ENCODE assay signal across 18 cellular contexts in the genomic region with DNA sequence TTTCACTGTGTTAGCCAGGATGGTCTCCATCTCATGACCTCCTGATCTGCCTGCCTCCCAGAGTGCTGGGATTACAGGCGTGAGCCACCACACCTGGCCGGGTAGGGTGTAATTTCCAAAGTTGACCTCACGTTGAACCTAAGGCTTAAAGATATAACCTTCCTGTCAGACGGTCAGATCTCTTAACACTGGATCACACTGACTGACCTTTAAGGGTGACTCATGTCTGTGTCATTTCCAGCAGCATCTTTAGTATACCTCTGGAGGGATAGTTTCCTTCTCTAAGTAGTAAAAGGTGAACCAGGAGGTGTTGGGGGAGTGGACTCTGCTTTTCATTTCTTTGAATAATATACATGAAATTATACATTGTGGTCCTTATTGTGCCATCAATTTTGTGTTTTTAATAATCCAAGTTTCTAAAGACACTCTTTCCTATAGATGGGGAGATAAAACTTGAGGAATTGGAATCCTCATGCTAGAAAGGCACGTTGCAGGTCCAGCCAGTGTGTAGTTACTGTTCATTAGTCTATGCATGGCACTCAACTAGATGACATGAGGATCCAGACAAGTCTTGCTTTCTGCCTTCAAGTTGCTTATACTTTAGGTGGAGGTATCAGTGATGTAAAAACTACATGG. TPM values are rescaled to one million over a fixed set of nuclear protein-coding genes. Genes with fewer than 3 reads are reported as not detected.
DNase-seq lines count a peak whose midpoint lies in the region; ATAC-seq, FAIRE-seq and TF ChIP-seq lines count a peak whose summit lies in the region.
"Had no signal": no experiment of that assay in that cellular context is flagged by ENCODE, and none has a peak within 500 bp of the region (broad histone marks: within the 10 kb centered on the region; RNA-seq: fewer than 3 reads in every experiment).

No MANE protein-coding gene starts in this region.

- H3K4me3 ChIP-seq in psoas muscle = no peak overlapping the region
- H3K4me3 ChIP-seq: prostate gland, SJCRH30 had no signal

- peaks cover 76% of the 10 kb centered on the region for H3K4me1 ChIP-seq in psoas muscle
- H3K4me1 ChIP-seq: prostate gland had no signal

- DNase-seq in ELR (ENCODE audit: low read depth) = peak; percentile 73
- DNase-seq in HTR-8/SVneo (ENCODE audit: insufficient read length, low spot score) = peak; percentile 32
- peak; percentile 40 for DNase-seq in amniotic epithelial cell (ENCODE audit: low read depth)
- DNase-seq in psoas muscle = no peak
- no peak for DNase-seq in T-helper 1 cell
- DNase-seq: activated naive CD4-positive, alpha-beta T cell treated with anti-CD3 and anti-CD28 coated beads, Interleukin-2, amount 50 U/mL, for 16 hours; caudate nucleus; left colon; naive B cell; NCI-H187 treated with DMSO at 0.1 percent for 48 hours; NCI-H82; SJCRH30; stimulated activated CD4-positive, alpha-beta T cell treated with anti-CD3 and anti-CD28 coated beads, Interleukin-2, amount 100 ng/mL, for 24 hours had no signal

- no peaks in the 10 kb centered on the region for H3K36me3 ChIP-seq in psoas muscle (ENCODE audit: insufficient read depth in 1 of 2, low read depth in 1 of 2)
- H3K36me3 ChIP-seq: prostate gland, SJCRH30 had no signal

- no peak for TF ChIP-seq CTCF in psoas muscle (IDR thresholded peaks at IDR 0.05)

- 54 to 77% (median 61%) methylated on average over 5 of the region's 5 CpGs for WGBS in psoas muscle, 3 donors

- ATAC-seq in psoas muscle = peak; percentile 31 to 73 (median 48)
- ATAC-seq in HG03439 (IDR thresholded peaks at IDR 0.05; ENCODE audit: unreplicated experiment) = no peak
- ATAC-seq in HG02852 (IDR thresholded peaks at IDR 0.05; ENCODE audit: unreplicated experiment) = no peak

- H3K27me3 ChIP-seq in psoas muscle (ENCODE audit: insufficient read depth in 3 of 3, low read length in 2 of 3) = no peaks in the 10 kb centered on the region
- H3K27me3 ChIP-seq: SJCRH30 had no signal

- H3K9me3 ChIP-seq in psoas muscle = no peaks in the 10 kb centered on the region
- H3K9me3 ChIP-seq: prostate gland, SJCRH30 had no signal

- H3K27ac ChIP-seq in psoas muscle = no peak overlapping the region
- H3K27ac ChIP-seq: HL-60, prostate gland, SJCRH30 had no signal

- intact Hi-C loops in psoas muscle (cut with DNase I) = loop anchor here in 1 of 2 donors (5.0 kb wide), 1 partner anchor 45 kb away; the partner anchor contains the start of gene ARHGAP10

- peak; percentile 74 for FAIRE-seq in HTR-8/SVneo (lab: Jason Lieb, UNC)
- FAIRE-seq: G401.6 had no signal

RNA-seq across cellular contexts. Expression of gene ARHGAP10, which starts 45.7 kb away (rescaled TPM):
- 10 to 100 TPM; 34.0 to 43.5 (median 37.3) TPM for total RNA-seq in psoas muscle
- 10 to 100 TPM; 28.8 to 30.3 (median 28.8) TPM for polyA plus RNA-seq in psoas muscle

Comparison
In these comparisons a context has a peak if more than half of its experiments do, and no peak if none do; other contexts are left out.
1. DNase-seq: peak in ELR (single experiment), HTR-8/SVneo (single experiment) and amniotic epithelial cell (single experiment); none in psoas muscle (0 of 2) and T-helper 1 cell (0 of 5).
2. ATAC-seq: peak in psoas muscle (4 of 4); none in HG03439 (single experiment) and HG02852 (single experiment).